ENCODE assay signal across 8 cellular contexts in genomic region chr19:17226002-17226933, GRCh38. TPM values are rescaled to one million over a fixed set of nuclear protein-coding genes. Genes with fewer than 3 reads are reported as not detected.
DNase-seq lines count a peak whose midpoint lies in the region; ATAC-seq, FAIRE-seq and TF ChIP-seq lines count a peak whose summit lies in the region.

Gene OCEL1 (plus strand): TSS chr19:17226226. CDS start chr19:17226248, 22 bp downstream.

- 0 to 1% (median 1%) methylated on average over 73 to 90 of the region's 90 CpGs for WGBS in psoas muscle, 3 donors

- H3K27me3 ChIP-seq in right atrium auricular region (no peaks in the 10 kb centered on the region), psoas muscle (ENCODE audit: insufficient read depth in 3 of 3, low read length in 2 of 3) (no peaks in the 10 kb centered on the region)

- TF ChIP-seq POLR2A in GM18505 (IDR thresholded peaks at IDR 0.05; ENCODE audit: borderline replicate concordance, extremely low read depth, insufficient read depth, insufficient read length): peak; percentile 95

- peak; percentile 89 to 92 for DNase-seq in NCI-H1930 (lab: John Stamatoyannopoulos, UW)
- peak; percentile 99 for DNase-seq in right atrium auricular region (ENCODE audit: low spot score)
- peak; percentile 99 for DNase-seq in psoas muscle
- peak; percentile 89 for DNase-seq in urothelium cell line (ENCODE audit: low spot score)

- intact Hi-C loops in T-helper 2 cell treated with Interferon-gamma antibody and Interleukin-4, amounts not matched to agents 100 ng/mL and 5 ng/mL, for 36 hours (cut with micrococcal nuclease): loop anchor here (1.0 to 5.0 kb wide), 5 partner anchors 9 to 329 kb away; partner anchors contain the start of genes BABAM1, HAUS8, MYO9B and USE1
- intact Hi-C loops in psoas muscle (cut with DNase I): no loop called here

- TF ChIP-seq CTCF in right atrium auricular region (IDR thresholded peaks at IDR 0.05) (no peak), psoas muscle (IDR thresholded peaks at IDR 0.05) (no peak)

- H3K36me3 ChIP-seq in right atrium auricular region: peaks cover 1% of the 10 kb centered on the region
- peaks cover 0 to 5% of the 10 kb centered on the region in 2 donors for H3K36me3 ChIP-seq in psoas muscle (ENCODE audit: insufficient read depth in 1 of 2, low read depth in 1 of 2)

- H3K27ac ChIP-seq in angular gyrus (ENCODE audit: low read depth, low read length): peak within 1 kb of the TSS; percentile 61
- peak within 1 kb of the TSS; percentile 85 to 86 for H3K27ac ChIP-seq in right atrium auricular region
- peak within 1 kb of the TSS; percentile 92 for H3K27ac ChIP-seq in psoas muscle

- peaks cover 0 to 18% of the 10 kb centered on the region in 2 donors for H3K4me1 ChIP-seq in right atrium auricular region
- H3K4me1 ChIP-seq in psoas muscle: peaks cover 14% of the 10 kb centered on the region

- FAIRE-seq in urothelium cell line (lab: Jason Lieb, UNC): no peak

- peak; percentile 88 for ATAC-seq in GM18505 (IDR thresholded peaks at IDR 0.05; ENCODE audit: unreplicated experiment)
- peak; percentile 93 for ATAC-seq in HG02970 (IDR thresholded peaks at IDR 0.05; ENCODE audit: low FRiP score, unreplicated experiment)
- ATAC-seq in psoas muscle: peak; percentile 95 to 97 (median 96)

- peak within 1 kb of the TSS; percentile 51 to 70 for H3K4me3 ChIP-seq in right atrium auricular region
- H3K4me3 ChIP-seq in psoas muscle: peak within 1 kb of the TSS; percentile 80

- no peaks in the 10 kb centered on the region for H3K9me3 ChIP-seq in right atrium auricular region
- no peaks in the 10 kb centered on the region for H3K9me3 ChIP-seq in psoas muscle

RNA-seq across cellular contexts. Expression of gene OCEL1, which starts in this region (rescaled TPM):
- total RNA-seq in T-helper 2 cell treated with Interferon-gamma antibody and Interleukin-4, amounts not matched to agents 100 ng/mL and 5 ng/mL, for 36 hours: 17.2 and 22.6 TPM in 2 replicates
- 1 to 10 TPM; 5.9 to 8.2 TPM for total RNA-seq in right atrium auricular region
- 10 to 100 TPM; 15.6 to 20.8 (median 18.5) TPM for total RNA-seq in psoas muscle
- 10 to 100 TPM; 19.6 to 37.1 (median 24.0) TPM for polyA plus RNA-seq in psoas muscle

Comparison
In these comparisons a context has a peak if more than half of its experiments do, and no peak if none do; other contexts are left out.
1. Peak in every context shown above with its lines: DNase-seq, ATAC-seq, H3K4me3 ChIP-seq and H3K27ac ChIP-seq.